Comparison of ENCODE assay signal across 1 cellular context in genomic region chr19:5969476-5969875, GRCh38.
TF ChIP-seq lines count a peak whose summit lies in the region.

No MANE protein-coding gene starts in this region.

TF ChIP-seq in K562, 482 proteins besides CTCF, POLR2A, EP300 and RAD21 (continued from another document):
- TF ChIP-seq MXD1 (CRISPR knock-in tag; IDR thresholded peaks at IDR 0.05; ENCODE audit: borderline replicate concordance, poor library complexity, severe bottlenecking) (no peak), POLR2G (IDR thresholded peaks at IDR 0.05; ENCODE audit: low read depth, low read length) (no peak), GTF3C2 (IDR thresholded peaks at IDR 0.05; ENCODE audit: borderline replicate concordance, extremely low read depth, insufficient read length) (no peak), ZKSCAN1 (IDR thresholded peaks at IDR 0.05; ENCODE audit: low read depth, low read length) (no peak), ZBTB17 (CRISPR knock-in tag; IDR thresholded peaks at IDR 0.05) (no peak), ZKSCAN3 (CRISPR knock-in tag; IDR thresholded peaks at IDR 0.05) (no peak), TOE1 (IDR thresholded peaks at IDR 0.05; ENCODE audit: borderline replicate concordance) (no peak), TOE1 (CRISPR knock-in tag; IDR thresholded peaks at IDR 0.05; ENCODE audit: borderline replicate concordance, low read depth) (no peak)
